ENCODE assay signal across 19 cellular contexts in the genomic region with DNA sequence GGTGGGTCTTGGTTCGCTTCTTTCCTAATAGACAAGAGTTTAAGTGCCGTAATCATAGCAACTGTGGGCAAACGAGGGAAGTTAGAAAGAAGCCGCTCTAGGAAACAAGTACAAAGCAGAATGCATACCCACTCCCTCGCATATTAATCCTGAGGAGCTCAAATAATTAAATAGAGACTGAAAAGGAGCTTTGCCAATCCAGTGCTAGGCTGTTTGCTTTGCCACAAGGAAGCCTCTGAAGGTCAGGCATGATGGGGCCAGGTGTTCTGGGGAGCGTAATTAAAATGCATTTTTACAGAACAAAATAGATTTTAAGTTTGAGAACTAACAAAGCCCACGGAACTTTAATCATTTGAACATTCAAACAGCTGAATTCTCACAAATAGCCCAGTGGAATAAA.
DNase-seq lines count a peak whose midpoint lies in the region; ATAC-seq and TF ChIP-seq lines count a peak whose summit lies in the region.
"Had no signal": no experiment of that assay in that cellular context is flagged by ENCODE, and none has a peak within 500 bp of the region (broad histone marks: within the 10 kb centered on the region; RNA-seq: fewer than 3 reads in every experiment).

No MANE protein-coding gene starts in this region.

- H3K27ac ChIP-seq in esophagus muscularis mucosa (replicated peaks in 1 of 4), result peak overlapping the region in 3 of 4 donors; percentile 11 to 89 (median 87)
- peak overlapping the region; percentile 60 for H3K27ac ChIP-seq in rectal smooth muscle tissue (ENCODE audit: low read depth, low read length)
- H3K27ac ChIP-seq: heart right ventricle, tibial nerve had no signal

- no peak for DNase-seq in activated CD8-positive, alpha-beta T cell treated with anti-CD3 and anti-CD28 coated beads for 36 hours
- no peak for DNase-seq in activated CD8-positive, alpha-beta T cell treated with anti-CD3 and anti-CD28 coated beads, Interleukin-2, amount 10 ng/mL, durations not matched to agents 7 days and 5 days
- peak; percentile 40 for DNase-seq in NCI-H748 treated with DMSO at 0.1 percent for 48 hours (lab: John Stamatoyannopoulos, UW)
- DNase-seq in esophagus muscularis mucosa (ENCODE audit: extremely low spot score), result no peak
- DNase-seq: endodermal cell, heart right ventricle, mammary epithelial cell, NCI-H2029, NCI-H524, OCI-M1, T-helper 2 cell had no signal

- TF ChIP-seq CTCF in activated CD8-positive, alpha-beta T cell treated with anti-CD3 and anti-CD28 coated beads for 36 hours (IDR thresholded peaks at IDR 0.05), result no peak
- no peak for TF ChIP-seq CTCF in esophagus muscularis mucosa (IDR thresholded peaks at IDR 0.05)

- no peaks in the 10 kb centered on the region for H3K27me3 ChIP-seq in esophagus muscularis mucosa
- no peaks in the 10 kb centered on the region for H3K27me3 ChIP-seq in rectal smooth muscle tissue (ENCODE audit: control insufficient read depth, insufficient read depth, low read length)
- H3K27me3 ChIP-seq: heart right ventricle, tibial nerve had no signal

- peaks cover 26% of the 10 kb centered on the region for H3K36me3 Mint-ChIP-seq in activated CD8-positive, alpha-beta T cell treated with anti-CD3 and anti-CD28 coated beads for 36 hours (ENCODE audit: low read depth)
- H3K36me3 Mint-ChIP-seq in activated CD8-positive, alpha-beta T cell treated with anti-CD3 and anti-CD28 coated beads, Interleukin-2, amount 10 ng/mL, durations not matched to agents 7 days and 5 days (ENCODE audit: low read depth), result peaks cover 4% of the 10 kb centered on the region
- H3K36me3 Mint-ChIP-seq: stimulated activated effector memory CD8-positive, alpha-beta T cell treated with anti-CD3 and anti-CD28 coated beads, Interleukin-12 subunit alpha, Interleukin-12 subunit beta, amount 100 ng/mL, for 72 hours had no signal

- H3K9ac ChIP-seq in rectal smooth muscle tissue (ENCODE audit: low read length), result no peak overlapping the region

- TF ChIP-seq EP300 in esophagus muscularis mucosa (IDR thresholded peaks at IDR 0.05), result no peak

- CTCF ChIA-PET in activated CD8-positive, alpha-beta T cell treated with anti-CD3 and anti-CD28 coated beads for 36 hours (lab: Charles Lee), result interaction anchor here (0.8 kb wide), 1 partner anchor 285 kb away, joined by 3 read pairs; no protein-coding TSS in a partner anchor
- CTCF ChIA-PET in activated CD8-positive, alpha-beta T cell treated with anti-CD3 and anti-CD28 coated beads, Interleukin-2, amount 10 ng/mL, durations not matched to agents 7 days and 5 days (lab: Charles Lee), result no interaction called here

- H3K36me3 ChIP-seq in esophagus muscularis mucosa (no peaks in the 10 kb centered on the region), rectal smooth muscle tissue (ENCODE audit: control insufficient read depth, insufficient read depth, low read length) (no peaks in the 10 kb centered on the region)
- H3K36me3 ChIP-seq: heart right ventricle, tibial nerve had no signal

- H3K4me3 ChIP-seq in esophagus muscularis mucosa (no peak overlapping the region), rectal smooth muscle tissue (ENCODE audit: low read length) (no peak overlapping the region)
- H3K4me3 ChIP-seq: heart right ventricle, tibial nerve had no signal

- peaks cover 93% of the 10 kb centered on the region for H3K4me1 Mint-ChIP-seq in activated CD8-positive, alpha-beta T cell treated with anti-CD3 and anti-CD28 coated beads for 36 hours (ENCODE audit: low read depth)
- H3K4me1 Mint-ChIP-seq in activated CD8-positive, alpha-beta T cell treated with anti-CD3 and anti-CD28 coated beads, Interleukin-2, amount 10 ng/mL, durations not matched to agents 7 days and 5 days (ENCODE audit: low read depth), result peaks cover 45% of the 10 kb centered on the region

- POLR2A ChIA-PET in activated CD8-positive, alpha-beta T cell treated with anti-CD3 and anti-CD28 coated beads for 36 hours (lab: Charles Lee), result interaction anchor here (0.8 kb wide), 1 partner anchor 11 kb away, joined by 3 read pairs; no protein-coding TSS in a partner anchor
- POLR2A ChIA-PET in activated CD8-positive, alpha-beta T cell treated with anti-CD3 and anti-CD28 coated beads, Interleukin-2, amount 10 ng/mL, durations not matched to agents 7 days and 5 days (lab: Charles Lee), result no interaction called here

- intact Hi-C loops in activated CD8-positive, alpha-beta T cell treated with anti-CD3 and anti-CD28 coated beads for 36 hours (cut with micrococcal nuclease), result no loop called here
- intact Hi-C loops in esophagus muscularis mucosa (cut with DNase I), result no loop called here

- no peak overlapping the region for H3K4me3 Mint-ChIP-seq in activated CD8-positive, alpha-beta T cell treated with anti-CD3 and anti-CD28 coated beads for 36 hours
- H3K4me3 Mint-ChIP-seq in activated CD8-positive, alpha-beta T cell treated with anti-CD3 and anti-CD28 coated beads, Interleukin-2, amount 10 ng/mL, durations not matched to agents 7 days and 5 days, result no peak overlapping the region
- H3K4me3 Mint-ChIP-seq: endodermal cell; neural crest cell; stimulated activated effector memory CD8-positive, alpha-beta T cell treated with anti-CD3 and anti-CD28 coated beads, Interleukin-12 subunit alpha, Interleukin-12 subunit beta, amount 100 ng/mL, for 72 hours had no signal

- WGBS in esophagus muscularis mucosa, result 87% methylated on average over 7 of the region's 7 CpGs

- peak overlapping the region; percentile 7 for H3K27ac Mint-ChIP-seq in activated CD8-positive, alpha-beta T cell treated with anti-CD3 and anti-CD28 coated beads for 36 hours
- H3K27ac Mint-ChIP-seq in activated CD8-positive, alpha-beta T cell treated with anti-CD3 and anti-CD28 coated beads, Interleukin-2, amount 10 ng/mL, durations not matched to agents 7 days and 5 days, result no peak overlapping the region
- H3K27ac Mint-ChIP-seq: stimulated activated effector memory CD8-positive, alpha-beta T cell treated with anti-CD3 and anti-CD28 coated beads, Interleukin-12 subunit alpha, Interleukin-12 subunit beta, amount 100 ng/mL, for 72 hours had no signal

- peaks cover 54 to 90% (median 78%) of the 10 kb centered on the region in 4 donors for H3K4me1 ChIP-seq in esophagus muscularis mucosa
- peaks cover 70% of the 10 kb centered on the region for H3K4me1 ChIP-seq in rectal smooth muscle tissue (ENCODE audit: control insufficient read depth, insufficient read depth, low read length)

- no peaks in the 10 kb centered on the region for H3K27me3 Mint-ChIP-seq in activated CD8-positive, alpha-beta T cell treated with anti-CD3 and anti-CD28 coated beads for 36 hours
- no peaks in the 10 kb centered on the region for H3K27me3 Mint-ChIP-seq in activated CD8-positive, alpha-beta T cell treated with anti-CD3 and anti-CD28 coated beads, Interleukin-2, amount 10 ng/mL, durations not matched to agents 7 days and 5 days (ENCODE audit: low read depth)

- TF ChIP-seq POLR2A in esophagus muscularis mucosa (IDR thresholded peaks at IDR 0.05; ENCODE audit: low read depth), result no peak

- no peak for ATAC-seq in activated CD8-positive, alpha-beta T cell treated with anti-CD3 and anti-CD28 coated beads for 36 hours
- no peak for ATAC-seq in activated CD8-positive, alpha-beta T cell treated with anti-CD3 and anti-CD28 coated beads, Interleukin-2, amount 10 ng/mL, durations not matched to agents 7 days and 5 days
- ATAC-seq in GM19351 (IDR thresholded peaks at IDR 0.05; ENCODE audit: unreplicated experiment) (no peak), GM19455 (IDR thresholded peaks at IDR 0.05; ENCODE audit: unreplicated experiment) (no peak), GM18907 (IDR thresholded peaks at IDR 0.05; ENCODE audit: unreplicated experiment) (no peak)
- ATAC-seq: activated CD4-positive, CD25-positive, alpha-beta regulatory T cell treated with anti-CD3 and anti-CD28 coated beads, Interleukin-2, amount 50 U/mL, for 24 hours; stimulated activated effector memory CD8-positive, alpha-beta T cell treated with anti-CD3 and anti-CD28 coated beads, Interleukin-12 subunit alpha, Interleukin-12 subunit beta, amount 100 ng/mL, for 72 hours had no signal

- H3K9me3 Mint-ChIP-seq in activated CD8-positive, alpha-beta T cell treated with anti-CD3 and anti-CD28 coated beads for 36 hours, result peaks cover 2% of the 10 kb centered on the region
- H3K9me3 Mint-ChIP-seq in activated CD8-positive, alpha-beta T cell treated with anti-CD3 and anti-CD28 coated beads, Interleukin-2, amount 10 ng/mL, durations not matched to agents 7 days and 5 days (ENCODE audit: insufficient read depth), result no peaks in the 10 kb centered on the region
- H3K9me3 Mint-ChIP-seq: endodermal cell; neural crest cell; stimulated activated effector memory CD8-positive, alpha-beta T cell treated with anti-CD3 and anti-CD28 coated beads, Interleukin-12 subunit alpha, Interleukin-12 subunit beta, amount 100 ng/mL, for 72 hours had no signal

- no peaks in the 10 kb centered on the region for H3K9me3 ChIP-seq in esophagus muscularis mucosa
- H3K9me3 ChIP-seq: heart right ventricle, tibial nerve had no signal
